Comparison of ENCODE assay signal across 1 cellular context in the genomic region with DNA sequence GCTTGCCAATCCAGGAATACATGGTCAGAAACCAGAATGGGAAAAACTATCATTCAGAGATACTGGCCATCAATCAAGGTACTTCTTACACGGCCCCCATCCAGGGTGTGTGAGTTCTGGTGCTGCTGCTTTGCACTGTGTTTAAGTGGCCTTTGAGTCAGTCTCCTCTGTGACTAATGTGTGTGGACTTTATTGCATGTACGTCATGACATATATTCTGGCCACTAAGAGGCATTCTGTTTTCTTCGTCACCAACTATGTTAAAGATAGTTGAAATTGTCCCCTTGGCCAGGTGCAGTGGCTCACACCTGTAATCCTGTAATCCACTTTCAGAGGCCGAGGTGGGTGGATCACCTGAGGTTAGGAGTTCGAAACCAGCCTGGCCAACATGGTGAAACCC.
TF ChIP-seq lines count a peak whose summit lies in the region.

No MANE protein-coding gene starts in this region.

TF ChIP-seq in HepG2, 621 proteins besides CTCF, POLR2A, EP300 and RAD21:
- TF ChIP-seq ZSCAN21 (CRISPR knock-in tag; IDR thresholded peaks at IDR 0.05; ENCODE audit: borderline replicate concordance), result no peak
- no peak for TF ChIP-seq RFX1 (IDR thresholded peaks at IDR 0.05)
- no peak for TF ChIP-seq ZSCAN29 (CRISPR knock-in tag; conservative IDR thresholded peaks at IDR 0.05)
- no peak for TF ChIP-seq CENPT (CRISPR knock-in tag; IDR thresholded peaks at IDR 0.05; ENCODE audit: low read depth)
- no peak for TF ChIP-seq ZNF354B (CRISPR knock-in tag; IDR thresholded peaks at IDR 0.05)
- no peak for TF ChIP-seq ZC3H4 (CRISPR knock-in tag; IDR thresholded peaks at IDR 0.05; ENCODE audit: borderline replicate concordance)
- TF ChIP-seq ZNF329 (CRISPR knock-in tag; IDR thresholded peaks at IDR 0.05; ENCODE audit: low read depth), result no peak
- TF ChIP-seq, protein P1, sequence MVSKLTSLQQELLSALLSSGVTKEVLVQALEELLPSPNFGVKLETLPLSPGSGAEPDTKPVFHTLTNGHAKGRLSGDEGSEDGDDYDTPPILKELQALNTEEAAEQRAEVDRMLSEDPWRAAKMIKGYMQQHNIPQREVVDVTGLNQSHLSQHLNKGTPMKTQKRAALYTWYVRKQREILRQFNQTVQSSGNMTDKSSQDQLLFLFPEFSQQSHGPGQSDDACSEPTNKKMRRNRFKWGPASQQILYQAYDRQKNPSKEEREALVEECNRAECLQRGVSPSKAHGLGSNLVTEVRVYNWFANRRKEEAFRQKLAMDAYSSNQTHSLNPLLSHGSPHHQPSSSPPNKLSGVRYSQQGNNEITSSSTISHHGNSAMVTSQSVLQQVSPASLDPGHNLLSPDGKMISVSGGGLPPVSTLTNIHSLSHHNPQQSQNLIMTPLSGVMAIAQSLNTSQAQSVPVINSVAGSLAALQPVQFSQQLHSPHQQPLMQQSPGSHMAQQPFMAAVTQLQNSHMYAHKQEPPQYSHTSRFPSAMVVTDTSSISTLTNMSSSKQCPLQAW (CRISPR knock-in tag; IDR thresholded peaks at IDR 0.05), result no peak
- no peak for TF ChIP-seq KAT2B (IDR thresholded peaks at IDR 0.05; ENCODE audit: borderline replicate concordance, low read depth, low read length)
- no peak for TF ChIP-seq HDAC6 (IDR thresholded peaks at IDR 0.05; ENCODE audit: low read depth, low read length)
- TF ChIP-seq AKAP8 (CRISPR knock-in tag; IDR thresholded peaks at IDR 0.05), result no peak
- no peak for TF ChIP-seq DPF2 (CRISPR knock-in tag; IDR thresholded peaks at IDR 0.05; ENCODE audit: borderline replicate concordance, low read depth)
- TF ChIP-seq ZNF607 (CRISPR knock-in tag; IDR thresholded peaks at IDR 0.05; ENCODE audit: borderline replicate concordance), result no peak
- TF ChIP-seq, protein P2, sequence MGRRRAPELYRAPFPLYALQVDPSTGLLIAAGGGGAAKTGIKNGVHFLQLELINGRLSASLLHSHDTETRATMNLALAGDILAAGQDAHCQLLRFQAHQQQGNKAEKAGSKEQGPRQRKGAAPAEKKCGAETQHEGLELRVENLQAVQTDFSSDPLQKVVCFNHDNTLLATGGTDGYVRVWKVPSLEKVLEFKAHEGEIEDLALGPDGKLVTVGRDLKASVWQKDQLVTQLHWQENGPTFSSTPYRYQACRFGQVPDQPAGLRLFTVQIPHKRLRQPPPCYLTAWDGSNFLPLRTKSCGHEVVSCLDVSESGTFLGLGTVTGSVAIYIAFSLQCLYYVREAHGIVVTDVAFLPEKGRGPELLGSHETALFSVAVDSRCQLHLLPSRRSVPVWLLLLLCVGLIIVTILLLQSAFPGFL (CRISPR knock-in tag; IDR thresholded peaks at IDR 0.05), result no peak
- no peak for TF ChIP-seq ZNF773 (CRISPR knock-in tag; IDR thresholded peaks at IDR 0.05; ENCODE audit: borderline replicate concordance)
